ENCODE assay signal across 8 cellular contexts in genomic region chr11:78564037-78564888, GRCh38. TPM values are rescaled to one million over a fixed set of nuclear protein-coding genes. Genes with fewer than 3 reads are reported as not detected.
DNase-seq lines count a peak whose midpoint lies in the region; ATAC-seq and TF ChIP-seq lines count a peak whose summit lies in the region.

No MANE protein-coding gene starts in this region.

- H3F3A ChIP-seq in MM.1S (ENCODE audit: insufficient read depth, low read length): no peaks in the 10 kb centered on the region

- H3K27me3 ChIP-seq in BLaER1 (no peaks in the 10 kb centered on the region), MM.1S (replicated peaks; ENCODE audit: insufficient read depth, low read length) (no peaks in the 10 kb centered on the region), colonic mucosa (no peaks in the 10 kb centered on the region)

- in situ Hi-C loops in GM13976 (cut with MboI; ENCODE audit: low sequenced_read_pairs, unreplicated experiment): loop anchor here (5.0 to 10.0 kb wide), 2 partner anchors 152 to 339 kb away; no protein-coding TSS in a partner anchor

- H3K9me2 ChIP-seq in MM.1S (replicated peaks; ENCODE audit: insufficient read depth, low read length): no peaks in the 10 kb centered on the region

- peak overlapping the region; percentile 37 for H3K4me2 ChIP-seq in BLaER1
- H3K4me2 ChIP-seq in MM.1S (ENCODE audit: low read depth, low read length): no peak overlapping the region

- no peak overlapping the region for H2AFZ ChIP-seq in MM.1S (ENCODE audit: low read length)

- no peaks in the 10 kb centered on the region for H4K20me1 ChIP-seq in BLaER1
- no peaks in the 10 kb centered on the region for H4K20me1 ChIP-seq in MM.1S (ENCODE audit: insufficient read depth, low read length)

- no peaks in the 10 kb centered on the region for H3K9me3 ChIP-seq in BLaER1
- H3K9me3 ChIP-seq in MM.1S (replicated peaks; ENCODE audit: insufficient read depth, low read length): no peaks in the 10 kb centered on the region
- no peaks in the 10 kb centered on the region for H3K9me3 ChIP-seq in SK-N-MC (ENCODE audit: low read depth, low read length)
- no peaks in the 10 kb centered on the region for H3K9me3 ChIP-seq in colonic mucosa

- H3K36me3 ChIP-seq in BLaER1 (peaks cover 43% of the 10 kb centered on the region), MM.1S (replicated peaks; ENCODE audit: insufficient read depth, low read length) (no peaks in the 10 kb centered on the region; the same call in 1 of the 2 replicates), SK-N-MC (ENCODE audit: insufficient read depth, low read length) (peaks cover 62% of the 10 kb centered on the region), colonic mucosa (no peaks in the 10 kb centered on the region)

- DNase-seq in GM13976 (ENCODE audit: low spot score) (peak; percentile 32), MM.1S (peak; percentile 72), SK-N-MC (ENCODE audit: low read depth, low spot score) (peak; percentile 60), colonic mucosa (peak; percentile 68), medulla oblongata (ENCODE audit: extremely low spot score) (peak; percentile 84), GF-D8 (lab: John Stamatoyannopoulos, UW) (no peak)

- peak; percentile 38 for TF ChIP-seq CTCF in GM13976 (IDR thresholded peaks at IDR 0.05; ENCODE audit: borderline replicate concordance, control extremely low read depth, extremely low read depth, insufficient read depth, missing control alignments)
- peak; percentile 71 for TF ChIP-seq CTCF in MM.1S (IDR thresholded peaks at IDR 0.05; ENCODE audit: low read length)
- TF ChIP-seq CTCF in colonic mucosa (IDR thresholded peaks at IDR 0.05): peak; percentile 70

- H3K4me1 ChIP-seq in BLaER1: peaks cover 83% of the 10 kb centered on the region
- no peaks in the 10 kb centered on the region for H3K4me1 ChIP-seq in MM.1S (ENCODE audit: low read length)
- H3K4me1 ChIP-seq in colonic mucosa: peaks cover 13% of the 10 kb centered on the region

- H3K9ac ChIP-seq in BLaER1 (peak overlapping the region; percentile 54), MM.1S (ENCODE audit: low read length) (no peak overlapping the region), SK-N-MC (ENCODE audit: insufficient read length) (no peak overlapping the region), colonic mucosa (ENCODE audit: low read depth in 2 of 2, low read length in 2 of 2) (no peak overlapping the region)

- intact Hi-C loops in colonic mucosa (cut with DNase I): loop anchor here (2.0 kb wide), 1 partner anchor 335 kb away; no protein-coding TSS in a partner anchor

- no peak overlapping the region for H3K4me3 ChIP-seq in BLaER1
- no peak overlapping the region for H3K4me3 ChIP-seq in MM.1S (ENCODE audit: low read length)
- H3K4me3 ChIP-seq in SK-N-MC: no peak overlapping the region
- no peak overlapping the region for H3K4me3 ChIP-seq in colonic mucosa

- peak overlapping the region; percentile 42 for H3K27ac ChIP-seq in BLaER1
- H3K27ac ChIP-seq in MM.1S (ENCODE audit: low read length): no peak overlapping the region
- H3K27ac ChIP-seq in SK-N-MC: peak overlapping the region; percentile 10; the same call in 1 of the 2 replicates
- no peak overlapping the region for H3K27ac ChIP-seq in colonic mucosa

- ATAC-seq in GM19397 (IDR thresholded peaks at IDR 0.05; ENCODE audit: unreplicated experiment): no peak

- H3K79me2 ChIP-seq in MM.1S (ENCODE audit: low read length): 0 out of 2 replicates have a peak, but pooled peaks cover 9% of the 10 kb centered on the region

RNA-seq across cellular contexts. Expression of gene NARS2, which starts 10.4 kb away (rescaled TPM):
- total RNA-seq in colonic mucosa: 10 to 100 TPM; 15.0 to 23.7 TPM

Comparison
In these comparisons a context has a peak if more than half of its experiments do, and no peak if none do; other contexts are left out.
1. H3K27ac ChIP-seq: peak in BLaER1 (single experiment) and SK-N-MC (single experiment); none in MM.1S (single experiment) and colonic mucosa (single experiment).
2. Peak in every context shown above with its lines, with median percentiles within 50 percentile points of each other: CTCF ChIP-seq.